ENCODE assay signal across 8 cellular contexts in genomic region chr12:7972269-7972668, GRCh38. TPM values are rescaled to one million over a fixed set of nuclear protein-coding genes. Genes with fewer than 3 reads are reported as not detected.
A peak's percentile ranks its signal among the peaks of the same experiment; 100 is the strongest.
DNase-seq lines count a peak whose midpoint lies in the region; ATAC-seq, FAIRE-seq and TF ChIP-seq lines count a peak whose summit lies in the region.
"Not testable (repeated sequence)": the region's sequence is repeated elsewhere in the genome, so short reads cannot be mapped to it uniquely, and the experiment has no call there.

No MANE protein-coding gene starts in this region.

- not testable (repeated sequence) for H3K18ac ChIP-seq in H1 (ENCODE audit: extremely low read depth, low read length)

- H3K27me3 Mint-ChIP-seq in activated CD4-positive, alpha-beta memory T cell treated with anti-CD3 and anti-CD28 coated beads for 36 hours; naive B cell: not testable (repeated sequence)

- H3K14ac ChIP-seq in H1 (ENCODE audit: insufficient read length), result not testable (repeated sequence)

- H3K27ac Mint-ChIP-seq in activated CD4-positive, alpha-beta memory T cell treated with anti-CD3 and anti-CD28 coated beads for 36 hours, result peak overlapping the region; percentile 89
- peak overlapping the region; percentile 91 to 96 for H3K27ac Mint-ChIP-seq in activated naive CD4-positive, alpha-beta T cell treated with anti-CD3 and anti-CD28 coated beads, Interleukin-2, amount 50 U/mL, for 72 hours
- H3K27ac Mint-ChIP-seq in naive B cell, result peak overlapping the region; percentile 81 to 99 (median 97)
- peak overlapping the region; percentile 95 for H3K27ac Mint-ChIP-seq in stimulated activated effector memory CD8-positive, alpha-beta T cell treated with anti-CD3 and anti-CD28 coated beads, Interleukin-12 subunit alpha, Interleukin-12 subunit beta, amount 100 ng/mL, for 72 hours

- H3K79me1 ChIP-seq in H1 (ENCODE audit: low read depth, low read length), result not testable (repeated sequence)

- not testable (repeated sequence) for H2BK5ac ChIP-seq in H1 (ENCODE audit: low read depth, low read length)

- intact Hi-C loops in activated CD4-positive, alpha-beta memory T cell treated with anti-CD3 and anti-CD28 coated beads for 36 hours (cut with micrococcal nuclease), result not testable (repeated sequence)

- H3F3A ChIP-seq in Loucy (ENCODE audit: low read depth), result not testable (repeated sequence)

- not testable (repeated sequence) for H2BK120ac ChIP-seq in H1 (replicated peaks; ENCODE audit: low read depth, low read length)

- H3K4me3 Mint-ChIP-seq in activated CD4-positive, alpha-beta memory T cell treated with anti-CD3 and anti-CD28 coated beads for 36 hours, result peak overlapping the region; percentile 70
- H3K4me3 Mint-ChIP-seq in naive B cell, result peak overlapping the region; percentile 64 to 94 (median 86)
- peak overlapping the region; percentile 73 for H3K4me3 Mint-ChIP-seq in stimulated activated effector memory CD8-positive, alpha-beta T cell treated with anti-CD3 and anti-CD28 coated beads, Interleukin-12 subunit alpha, Interleukin-12 subunit beta, amount 100 ng/mL, for 72 hours

- not testable (repeated sequence) for H2BK15ac ChIP-seq in H1 (ENCODE audit: low read length)

- not testable (repeated sequence) for H4K5ac ChIP-seq in H1 (ENCODE audit: insufficient read length, low read depth, low read length)

- H3K79me2 ChIP-seq in Loucy (ENCODE audit: insufficient read depth, low read length) (peaks cover 41% of the 10 kb centered on the region), H1 (ENCODE audit: control insufficient read depth in 1 of 2, insufficient read depth in 2 of 2, low read length in 2 of 2) (peaks cover 0 to 12% of the 10 kb centered on the region in 2 experiments; a peak in 2 of 4 replicates)

- not testable (repeated sequence) for H2AK5ac ChIP-seq in H1 (ENCODE audit: low read depth, low read length)

- H3K4me2 ChIP-seq in A549; H1 (ENCODE audit: insufficient read depth in 1 of 2, low read depth in 2 of 2, low read length in 2 of 2): not testable (repeated sequence)
- peak overlapping the region; percentile 62 for H3K4me2 ChIP-seq in Loucy (ENCODE audit: low read depth, low read length, poor library complexity, severe bottlenecking)

- H3K27me3 ChIP-seq in Loucy (ENCODE audit: insufficient read depth, low read length, poor library complexity, severe bottlenecking); H1 (replicated peaks in 1 of 4; ENCODE audit: control insufficient read depth in 3 of 4, extremely low read depth in 1 of 4, insufficient read depth in 3 of 4, low read length in 3 of 4): not testable (repeated sequence)

- not testable (repeated sequence) for H4K91ac ChIP-seq in H1 (replicated peaks; ENCODE audit: insufficient read length, low read length)

- H3K23ac ChIP-seq in H1 (ENCODE audit: insufficient read length), result not testable (repeated sequence)

- CTCF ChIA-PET in A549 (lab: Yijun Ruan, JAX), result interaction anchor here (1.4 kb wide), 1 partner anchor 112 kb away, joined by 5 read pairs; no protein-coding TSS in a partner anchor
- CTCF ChIA-PET in activated CD4-positive, alpha-beta memory T cell treated with anti-CD3 and anti-CD28 coated beads for 36 hours (lab: Charles Lee), result interaction anchor here (1.4 to 3.3 kb wide), 2 partner anchors 37 to 39 kb away, joined by 5 to 47 read pairs; partner anchors contain the start of gene SLC2A3
- CTCF ChIA-PET in H1 (lab: Charles Lee; ENCODE audit: partially characterized antibody), result interaction anchor here (1.2 to 1.3 kb wide), 2 partner anchors 21 to 115 kb away, joined by 5 read pairs; no protein-coding TSS in a partner anchor

- not testable (repeated sequence) for H3K23me2 ChIP-seq in H1 (ENCODE audit: low read depth, low read length)

- not testable (repeated sequence) for H3K9me2 ChIP-seq in Loucy (replicated peaks; ENCODE audit: low read depth, low read length)

- H3K36me3 ChIP-seq in Loucy (ENCODE audit: insufficient read depth, low read length); H1 (ENCODE audit: control insufficient read depth in 2 of 4, insufficient read depth in 4 of 4, low read length in 3 of 4): not testable (repeated sequence)

- FAIRE-seq in A549 (lab: Jason Lieb, UNC), result peak; percentile 65
- peak; percentile 90 for FAIRE-seq in H1 (lab: Jason Lieb, UNC)

- not testable (repeated sequence) for H3K4me1 ChIP-seq in A549; H1 (replicated peaks in 1 of 4; ENCODE audit: control insufficient read depth in 3 of 4, insufficient read depth in 4 of 4, low read length in 3 of 4)
- H3K4me1 ChIP-seq in Loucy (ENCODE audit: insufficient read depth, low read length, poor library complexity, severe bottlenecking), result peaks cover 16% of the 10 kb centered on the region

- ATAC-seq in A549, result not testable (repeated sequence)
- ATAC-seq in activated naive CD4-positive, alpha-beta T cell treated with anti-CD3 and anti-CD28 coated beads, Interleukin-2, amount 50 U/mL, for 72 hours, result peak; percentile 24 to 42
- peak; percentile 39 to 46 for ATAC-seq in naive B cell (ENCODE audit: low read depth in 2 of 2)
- peak; percentile 65 for ATAC-seq in stimulated activated effector memory CD8-positive, alpha-beta T cell treated with anti-CD3 and anti-CD28 coated beads, Interleukin-12 subunit alpha, Interleukin-12 subunit beta, amount 100 ng/mL, for 72 hours

- 63% methylated on average over 6 of the region's 9 CpGs for WGBS in A549 (ENCODE audit: missing lambda C conversion rate)
- 51% methylated on average over 2 of the region's 9 CpGs; no CpG with 5 or more reads in 1 of the 2 experiments for WGBS in H1 (ENCODE audit: extremely low coverage in 1 of 2, insufficient coverage in 1 of 2, insufficient read length in 1 of 2, insufficient replicate concordance in 2 of 2, low coverage in 1 of 2, low lambda C conversion rate in 2 of 2, missing lambda C conversion rate in 1 of 2), 2 experiments

- not testable (repeated sequence) for H3K56ac ChIP-seq in H1 (replicated peaks; ENCODE audit: insufficient read length, low read depth, low read length)

- not testable (repeated sequence) for TF ChIP-seq EP300 in A549 (IDR thresholded peaks at IDR 0.05); H1 (IDR thresholded peaks at IDR 0.05; ENCODE audit: borderline replicate concordance in 1 of 2, low read depth in 2 of 2, low read length in 2 of 2)

- H4K8ac ChIP-seq in H1 (ENCODE audit: extremely low read depth, insufficient read depth, low read length), result not testable (repeated sequence)

- not testable (repeated sequence) for H3K9me3 Mint-ChIP-seq in activated CD4-positive, alpha-beta memory T cell treated with anti-CD3 and anti-CD28 coated beads for 36 hours; activated naive CD4-positive, alpha-beta T cell treated with anti-CD3 and anti-CD28 coated beads, Interleukin-2, amount 50 U/mL, for 72 hours; naive B cell; stimulated activated effector memory CD8-positive, alpha-beta T cell treated with anti-CD3 and anti-CD28 coated beads, Interleukin-12 subunit alpha, Interleukin-12 subunit beta, amount 100 ng/mL, for 72 hours

- peak overlapping the region; percentile 39 for H3K9ac ChIP-seq in Loucy (ENCODE audit: low read depth, low read length, poor library complexity, severe bottlenecking)
- not testable (repeated sequence) for H3K9ac ChIP-seq in H1 (replicated peaks in 1 of 4; ENCODE audit: extremely low read depth in 1 of 4, low read depth in 3 of 4, low read length in 3 of 4)

- not testable (repeated sequence) for H3K4me3 ChIP-seq in A549; H1 (ENCODE audit: extremely low read depth in 1 of 4, insufficient read depth in 2 of 4, low read depth in 3 of 4, low read length in 4 of 4)
- H3K4me3 ChIP-seq in GM12865 (ENCODE audit: low read depth, low read length) (peak overlapping the region; percentile 12; the same call in 1 of the 2 replicates), Loucy (ENCODE audit: low read length, poor library complexity, severe bottlenecking) (peak overlapping the region; percentile 63)

- not testable (repeated sequence) for H2AFZ ChIP-seq in Loucy (ENCODE audit: low read length); H1 (ENCODE audit: low read length)

- peaks cover 32% of the 10 kb centered on the region for H3K4me1 Mint-ChIP-seq in activated CD4-positive, alpha-beta memory T cell treated with anti-CD3 and anti-CD28 coated beads for 36 hours (ENCODE audit: low read depth)
- peaks cover 19 to 72% (median 35%) of the 10 kb centered on the region in 3 donors for H3K4me1 Mint-ChIP-seq in naive B cell
- H3K4me1 Mint-ChIP-seq in stimulated activated effector memory CD8-positive, alpha-beta T cell treated with anti-CD3 and anti-CD28 coated beads, Interleukin-12 subunit alpha, Interleukin-12 subunit beta, amount 100 ng/mL, for 72 hours, result peaks cover 30% of the 10 kb centered on the region

- H2BK20ac ChIP-seq in H1 (ENCODE audit: low read length), result not testable (repeated sequence)

- not testable (repeated sequence) for H4K20me1 ChIP-seq in Loucy (ENCODE audit: insufficient read depth, low read length, poor library complexity, severe bottlenecking); H1 (replicated peaks in 1 of 2; ENCODE audit: control insufficient read depth in 1 of 2, insufficient read depth in 2 of 2, low read length in 2 of 2)

- H3K27ac ChIP-seq in A549; H1 (ENCODE audit: low read depth, low read length): not testable (repeated sequence)

- TF ChIP-seq RAD21 in A549 (conservative IDR thresholded peaks at IDR 0.05 in 1 of 2, IDR thresholded peaks at IDR 0.05 in 1 of 2); H1 (IDR thresholded peaks at IDR 0.05 in 1 of 2, conservative IDR thresholded peaks at IDR 0.05 in 1 of 2; ENCODE audit: low read depth in 2 of 2, low read length in 2 of 2): not testable (repeated sequence)

- H2BK12ac ChIP-seq in H1 (ENCODE audit: low read depth, low read length), result not testable (repeated sequence)

- TF ChIP-seq CTCF in A549 (IDR thresholded peaks at IDR 0.05); GM12865 (IDR thresholded peaks at IDR 0.05; ENCODE audit: insufficient read depth, low read depth, low read length, missing control alignments); Loucy (conservative IDR thresholded peaks at IDR 0.05; ENCODE audit: low read length); H1 (IDR thresholded peaks at IDR 0.05; ENCODE audit: control extremely low read depth in 1 of 3, insufficient read depth in 1 of 3, low read depth in 1 of 3, low read length in 3 of 3): not testable (repeated sequence)

- H3K4ac ChIP-seq in H1 (replicated peaks; ENCODE audit: insufficient read length, low read depth, low read length), result not testable (repeated sequence)

- not testable (repeated sequence) for H3K9me3 ChIP-seq in A549; Loucy (ENCODE audit: insufficient read depth, low read depth, low read length); H1 (ENCODE audit: insufficient read depth in 2 of 2, low read depth in 1 of 2, low read length in 1 of 2)

- POLR2A ChIA-PET in A549 (lab: Yijun Ruan, JAX), result not testable (repeated sequence)
- POLR2A ChIA-PET in activated CD4-positive, alpha-beta memory T cell treated with anti-CD3 and anti-CD28 coated beads for 36 hours (lab: Charles Lee), result interaction anchor here (1.0 to 11.1 kb wide), 4 partner anchors 12 to 38 kb away, joined by 3 to 185 read pairs (median 55); partner anchors contain the start of gene SLC2A3
- POLR2A ChIA-PET in H1 (lab: Charles Lee; ENCODE audit: partially characterized antibody), result interaction anchor here (1.0 to 1.5 kb wide), 2 partner anchors 37 to 54 kb away, joined by 4 read pairs; partner anchors contain the start of gene SLC2A3

- not testable (repeated sequence) for TF ChIP-seq POLR2A in A549 (IDR thresholded peaks at IDR 0.05; ENCODE audit: low read length); H1 (IDR thresholded peaks at IDR 0.05; ENCODE audit: control extremely low read depth in 1 of 2, low read depth in 2 of 2, low read length in 2 of 2)

- not testable (repeated sequence) for H3K36me3 Mint-ChIP-seq in activated CD4-positive, alpha-beta memory T cell treated with anti-CD3 and anti-CD28 coated beads for 36 hours; naive B cell
- peaks cover 13 to 16% of the 10 kb centered on the region in 2 donors for H3K36me3 Mint-ChIP-seq in activated naive CD4-positive, alpha-beta T cell treated with anti-CD3 and anti-CD28 coated beads, Interleukin-2, amount 50 U/mL, for 72 hours
- peaks cover 45% of the 10 kb centered on the region for H3K36me3 Mint-ChIP-seq in stimulated activated effector memory CD8-positive, alpha-beta T cell treated with anti-CD3 and anti-CD28 coated beads, Interleukin-12 subunit alpha, Interleukin-12 subunit beta, amount 100 ng/mL, for 72 hours

- DNase-seq in A549 (ENCODE audit: low read depth in 1 of 2, low spot score in 1 of 2); GM12865 (ENCODE audit: low read depth); activated CD4-positive, alpha-beta memory T cell treated with anti-CD3 and anti-CD28 coated beads for 36 hours; activated naive CD4-positive, alpha-beta T cell treated with anti-CD3 and anti-CD28 coated beads, Interleukin-2, amount 50 U/mL, for 72 hours (ENCODE audit: low spot score in 2 of 2); H1 (ENCODE audit: low read depth in 1 of 2, low spot score in 2 of 2); stimulated activated effector memory CD8-positive, alpha-beta T cell treated with anti-CD3 and anti-CD28 coated beads, Interleukin-12 subunit alpha, Interleukin-12 subunit beta, amount 100 ng/mL, for 72 hours (ENCODE audit: low spot score in 2 of 2): not testable (repeated sequence)
- peak; percentile 30 for DNase-seq in naive B cell

RNA-seq across cellular contexts. Expression of gene SLC2A3, which starts 36.3 kb away (rescaled TPM):
- 52.4 and 56.4 TPM in 2 replicates for polyA plus RNA-seq in A549 (2011; rRNA removed)
- 8.3 and 11.1 TPM in 2 replicates for polyA plus RNA-seq in A549 (2012; cell fraction: cytosol; rRNA removed)
- 15.0 and 23.3 TPM in 2 replicates for polyA plus RNA-seq in A549 (2012; cell fraction: nucleus; rRNA removed)
- polyA plus RNA-seq in A549 (2017; fragmentation: RNase III; extraction: RNeasy Plus Mini Kit Qiagen cat#74134 plus additional on column Dnase treatment), result 7.8 to 13.3 TPM (median 8.7 TPM) in 3 replicates
- 72.9 and 109 TPM in 2 replicates for polyA minus RNA-seq in A549 (2011; rRNA and poly(A)+ RNA removed)
- total RNA-seq in activated CD4-positive, alpha-beta memory T cell treated with anti-CD3 and anti-CD28 coated beads for 36 hours, result 100 to 1,000 TPM; 310 to 315 TPM
- 100 to 1,000 TPM; 207 to 521 TPM for total RNA-seq in activated naive CD4-positive, alpha-beta T cell treated with anti-CD3 and anti-CD28 coated beads, Interleukin-2, amount 50 U/mL, for 72 hours
- 664 and 688 TPM in 2 replicates for total RNA-seq in H1 (2021; fragmentation: NEBNext Ultra II Directional; extraction: Animal tissue kit (Norgen Biotek cat#: 25700))
- polyA plus RNA-seq in H1 (2011; rRNA removed), result 323 and 417 TPM in 2 replicates
- polyA plus RNA-seq in H1 (2011; cell fraction: cytosol; rRNA removed), result 357 TPM
- polyA plus RNA-seq in H1 (2011; cell fraction: nucleus; rRNA removed), result 233 TPM
- polyA plus RNA-seq in H1 (2012, experiment 1 of 2), result 327 to 809 TPM (median 365 TPM) in 4 replicates
- 290 TPM for polyA plus RNA-seq in H1 (2012, experiment 2 of 2)
- polyA plus RNA-seq in H1 (2013, experiment 1 of 2), result 1,112 TPM
- 1,127 TPM for polyA plus RNA-seq in H1 (2013, experiment 2 of 2)
- 579 and 805 TPM in 2 replicates for polyA minus RNA-seq in H1 (2011; rRNA and poly(A)+ RNA removed)
- polyA minus RNA-seq in H1 (2011; cell fraction: cytosol; rRNA and poly(A)+ RNA removed), result 243 TPM
- polyA minus RNA-seq in H1 (2011; cell fraction: nucleus; rRNA and poly(A)+ RNA removed), result 193 TPM
- 100 to 1,000 TPM in 5 of 6 donors, 10 to 100 TPM in 1; 86.8 to 234 (median 144) TPM for polyA plus RNA-seq in naive B cell (ENCODE audit: low read depth in 6 of 6)
